In the genomic region with DNA sequence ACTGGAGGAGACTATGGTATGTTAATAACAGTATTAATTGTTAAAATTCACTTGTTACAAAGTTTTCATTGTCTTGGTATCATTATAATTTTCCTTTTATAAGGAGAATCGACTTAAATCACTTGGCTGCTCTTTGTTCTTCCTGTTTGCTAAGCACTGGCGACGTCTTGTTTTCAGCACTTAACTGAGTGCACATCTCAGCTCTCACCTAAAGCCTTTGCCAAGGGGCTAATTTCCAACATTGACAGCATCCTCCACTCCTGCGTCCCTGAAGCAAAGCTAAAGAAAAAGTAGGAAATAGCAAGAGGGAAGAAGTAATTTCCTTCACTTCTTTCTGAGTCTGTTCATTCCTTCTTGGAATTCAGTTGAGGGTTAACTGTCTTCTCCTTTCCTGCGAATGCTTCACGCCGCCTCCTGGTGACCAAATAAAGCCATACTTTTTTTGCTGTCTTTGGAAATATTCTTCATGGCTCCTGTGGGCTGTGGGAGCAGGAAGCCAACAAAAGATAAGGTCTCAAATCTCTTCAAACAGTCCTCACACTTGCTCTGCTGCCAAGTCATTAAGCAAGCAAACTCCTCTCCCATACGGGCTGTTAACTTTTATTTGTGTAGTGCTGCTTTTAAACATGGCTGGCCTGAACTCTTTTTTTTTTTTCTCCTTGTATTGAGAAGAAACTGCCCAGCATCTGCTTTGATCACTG, we compare ENCODE assay signal across 9 cellular contexts.
DNase-seq lines count a peak whose midpoint lies in the region; TF ChIP-seq lines count a peak whose summit lies in the region.
"Had no signal": no experiment of that assay in that cellular context is flagged by ENCODE, and none has a peak within 500 bp of the region (broad histone marks: within the 10 kb centered on the region; RNA-seq: fewer than 3 reads in every experiment).

No MANE protein-coding gene starts in this region.

- no peak overlapping the region for H3K4me3 ChIP-seq in HUES48 (ENCODE audit: low read depth, low read length)
- H3K4me3 ChIP-seq in adrenal gland = no peak overlapping the region
- H3K4me3 ChIP-seq in lower leg skin (ENCODE audit: low read depth, poor library complexity, severe bottlenecking) = no peak overlapping the region
- H3K4me3 ChIP-seq: psoas muscle had no signal

- H3K4me1 ChIP-seq in HUES48 (ENCODE audit: control insufficient read depth, insufficient read depth, low read length) (peaks cover 5% of the 10 kb centered on the region), adrenal gland (replicated peaks in 1 of 2) (peaks cover 0 to 2% of the 10 kb centered on the region in 2 donors)

- H3K9me3 ChIP-seq in HUES48 (ENCODE audit: control insufficient read depth, insufficient read depth, low read length) (no peaks in the 10 kb centered on the region), adrenal gland (replicated peaks in 1 of 3) (no peaks in the 10 kb centered on the region)
- H3K9me3 ChIP-seq: psoas muscle had no signal

- H3K36me3 ChIP-seq in HUES48 (ENCODE audit: control insufficient read depth, insufficient read depth, low read length) (no peaks in the 10 kb centered on the region), adrenal gland (replicated peaks in 1 of 2) (no peaks in the 10 kb centered on the region)

- WGBS in adrenal gland, 4 donors = 37 to 50% (median 44%) methylated on average over 8 of the region's 8 CpGs
- 16 to 31% methylated on average over 8 of the region's 8 CpGs for WGBS in lower leg skin, 2 donors

- DNase-seq in adrenal gland = peak in 5 of 7 donors; percentile 11 to 32 (median 31)
- DNase-seq in kidney glomerular epithelial cell (lab: John Stamatoyannopoulos, UW) = peak; percentile 32
- peak; percentile 35 for DNase-seq in superior temporal gyrus (ENCODE audit: extremely low spot score)
- DNase-seq in head of caudate nucleus = no peak
- no peak for DNase-seq in lower leg skin (ENCODE audit: low spot score in 2 of 2)
- no peak for DNase-seq in activated CD4-positive, alpha-beta T cell treated with anti-CD3 and anti-CD28 coated beads, Interleukin-2, amount 50 U/mL, for 1 hour
- DNase-seq: foreskin fibroblast, psoas muscle had no signal

- peak overlapping the region; percentile 21 for H3K27ac ChIP-seq in HUES48 (ENCODE audit: low read depth, low read length)
- H3K27ac ChIP-seq in adrenal gland = no peak overlapping the region
- H3K27ac ChIP-seq: psoas muscle had no signal

- H3K9ac ChIP-seq in HUES48 (ENCODE audit: low read depth, low read length) = no peak overlapping the region

- no peaks in the 10 kb centered on the region for H3K27me3 ChIP-seq in HUES48 (ENCODE audit: control insufficient read depth, insufficient read depth, low read length)
- H3K27me3 ChIP-seq in adrenal gland = no peaks in the 10 kb centered on the region

- peak in 4 of 6 experiments; percentile 22 to 44 (median 38) for TF ChIP-seq CTCF in adrenal gland (IDR thresholded peaks at IDR 0.05)
- no peak for TF ChIP-seq CTCF in lower leg skin (IDR thresholded peaks at IDR 0.05)

- intact Hi-C loops in adrenal gland (cut with DNase I) (no loop called here), head of caudate nucleus (cut with DNase I) (no loop called here), lower leg skin (cut with DNase I; ENCODE audit: low total_unique reads) (no loop called here)

- TF ChIP-seq POLR2A in adrenal gland (IDR thresholded peaks at IDR 0.05) (no peak), lower leg skin (IDR thresholded peaks at IDR 0.05) (no peak)

Comparison
In these comparisons a context has a peak if more than half of its experiments do, and no peak if none do; other contexts are left out.
1. DNase-seq: peak in adrenal gland (5 of 7), kidney glomerular epithelial cell (single experiment) and superior temporal gyrus (single experiment); none in head of caudate nucleus (0 of 42), lower leg skin (0 of 2) and activated CD4-positive, alpha-beta T cell treated with anti-CD3 and anti-CD28 coated beads, Interleukin-2, amount 50 U/mL, for 1 hour (single experiment).
2. CTCF ChIP-seq: peak in adrenal gland (4 of 6); none in lower leg skin (0 of 3).